ENCODE assay signal across 14 cellular contexts in genomic region chrX:49030283-49030682, GRCh38. TPM values are rescaled to one million over a fixed set of nuclear protein-coding genes. Genes with fewer than 3 reads are reported as not detected.
DNase-seq lines count a peak whose midpoint lies in the region; ATAC-seq and TF ChIP-seq lines count a peak whose summit lies in the region.
"Had no signal": no experiment of that assay in that cellular context is flagged by ENCODE, and none has a peak within 500 bp of the region (broad histone marks: within the 10 kb centered on the region; RNA-seq: fewer than 3 reads in every experiment).

No MANE protein-coding gene starts in this region.

- H3K4me3 Mint-ChIP-seq in central memory CD8-positive, alpha-beta T cell: no peak overlapping the region
- no peak overlapping the region for H3K4me3 Mint-ChIP-seq in neural crest cell
- H3K4me3 Mint-ChIP-seq: CD4-positive, CD25-positive, alpha-beta regulatory T cell; HFFc6 had no signal

- no peaks in the 10 kb centered on the region for H3K27me3 Mint-ChIP-seq in central memory CD8-positive, alpha-beta T cell
- H3K27me3 Mint-ChIP-seq in neural crest cell (ENCODE audit: low read depth): no peaks in the 10 kb centered on the region
- H3K27me3 Mint-ChIP-seq: CD4-positive, CD25-positive, alpha-beta regulatory T cell had no signal

- intact Hi-C loops in aorta (cut with DNase I): no loop called here

- H3K9me3 Mint-ChIP-seq in central memory CD8-positive, alpha-beta T cell: no peaks in the 10 kb centered on the region
- H3K9me3 Mint-ChIP-seq in neural crest cell: no peaks in the 10 kb centered on the region
- H3K9me3 Mint-ChIP-seq: HFFc6 had no signal

- H3K36me3 ChIP-seq in aorta (ENCODE audit: control insufficient read depth in 1 of 2, insufficient read depth in 2 of 2, low read length in 1 of 2): peaks cover 3 to 6% of the 10 kb centered on the region in 2 donors

- H3K27ac ChIP-seq in epithelial cell of prostate (peak overlapping the region; percentile 2), aorta (ENCODE audit: low read depth in 1 of 2, low read length in 2 of 2) (no peak overlapping the region)
- H3K27ac ChIP-seq: A549; BLaER1 treated with 17β-estradiol and CSF1 and Interleukin-3, amounts not matched to agents 10 nM and 100 nM had no signal

- H3K4me3 ChIP-seq in aorta (ENCODE audit: low read length in 2 of 2): no peak overlapping the region
- H3K4me3 ChIP-seq: A549; BLaER1 treated with 17β-estradiol and CSF1 and Interleukin-3, amounts not matched to agents 10 nM and 100 nM had no signal

- ATAC-seq in central memory CD8-positive, alpha-beta T cell (replicated peaks; ENCODE audit: extremely low read depth, poor library complexity, severe bottlenecking): no peak
- ATAC-seq in aorta (ENCODE audit: low FRiP score) (peak; percentile 43), HG02840 (IDR thresholded peaks at IDR 0.05; ENCODE audit: low FRiP score, unreplicated experiment) (no peak)
- ATAC-seq: HepG2 had no signal

- H3K9me3 ChIP-seq in aorta (ENCODE audit: control insufficient read depth, low read length): no peaks in the 10 kb centered on the region
- H3K9me3 ChIP-seq: A549; BLaER1 treated with 17β-estradiol and CSF1 and Interleukin-3, amounts not matched to agents 10 nM and 100 nM had no signal

- H3K27ac Mint-ChIP-seq in central memory CD8-positive, alpha-beta T cell (ENCODE audit: low read depth): peak overlapping the region; percentile 38
- H3K27ac Mint-ChIP-seq in neural crest cell (ENCODE audit: unreplicated experiment): peak overlapping the region; percentile 27
- H3K27ac Mint-ChIP-seq: HFFc6 had no signal

- TF ChIP-seq CTCF in neural crest cell (conservative IDR thresholded peaks at IDR 0.05): no peak

- no peaks in the 10 kb centered on the region for H3K27me3 ChIP-seq in aorta (ENCODE audit: control insufficient read depth in 1 of 2, insufficient read depth in 2 of 2, low read length in 1 of 2)

- 33 to 57% methylated on average over 6 of the region's 6 CpGs for WGBS in aorta, 2 donors

- H3K36me3 Mint-ChIP-seq in central memory CD8-positive, alpha-beta T cell (ENCODE audit: insufficient read depth): peaks cover 25% of the 10 kb centered on the region
- H3K36me3 Mint-ChIP-seq in neural crest cell (ENCODE audit: low read depth): peaks cover 11% of the 10 kb centered on the region

- H3K4me1 ChIP-seq in aorta (ENCODE audit: control insufficient read depth in 1 of 2, insufficient read depth in 2 of 2, low read length in 2 of 2): no peaks in the 10 kb centered on the region

- no peak for DNase-seq in central memory CD8-positive, alpha-beta T cell (ENCODE audit: low spot score in 2 of 2)
- DNase-seq in epithelial cell of prostate (ENCODE audit: low read depth, low spot score) (no peak), neural crest cell (ENCODE audit: low read depth, low spot score) (no peak), aorta (no peak), NCI-H2196 treated with DMSO at 0.1 percent for 48 hours (lab: John Stamatoyannopoulos, UW; ENCODE audit: unreplicated experiment) (no peak)
- DNase-seq: AML-193; CD4-positive, CD25-positive, alpha-beta regulatory T cell; GF-D8; HCEC 1CT; HFFc6 had no signal

- no peaks in the 10 kb centered on the region for H3K4me1 Mint-ChIP-seq in central memory CD8-positive, alpha-beta T cell
- H3K4me1 Mint-ChIP-seq in neural crest cell: no peaks in the 10 kb centered on the region

RNA-seq across cellular contexts. Expression of gene TFE3, which starts 12.9 kb away (rescaled TPM):
- 26.2 TPM in 2 replicates for total RNA-seq in neural crest cell
- 10 to 100 TPM; 67.7 to 70.6 TPM for total RNA-seq in aorta
- polyA plus RNA-seq in aorta: 10 to 100 TPM; 23.4 to 47.0 TPM

RNA-seq across cellular contexts. Expression of gene GRIPAP1, which starts 28.2 kb away (rescaled TPM):
- total RNA-seq in neural crest cell: 55.3 and 63.2 TPM in 2 replicates
- 10 to 100 TPM; 46.1 to 53.7 TPM for total RNA-seq in aorta
- 10 to 100 TPM; 17.3 to 37.2 TPM for polyA plus RNA-seq in aorta

RNA-seq across cellular contexts. Expression of gene CCDC120, which starts 28.5 kb away (rescaled TPM):
- total RNA-seq in neural crest cell (13.8 and 14.7 TPM in 2 replicates), aorta (1 to 10 TPM; 5.1 to 7.6 TPM)
- polyA plus RNA-seq in aorta: 1 to 10 TPM; 4.3 to 6.4 TPM

RNA-seq across cellular contexts. Expression of gene PRAF2, which starts 43.5 kb away (rescaled TPM):
- total RNA-seq in neural crest cell (30.2 and 33.7 TPM in 2 replicates), aorta (10 to 100 TPM; 37.7 to 40.2 TPM)
- polyA plus RNA-seq in aorta: 10 to 100 TPM; 30.8 to 54.3 TPM

RNA-seq across cellular contexts. Expression of gene WDR45, which starts 49.4 kb away (rescaled TPM):
- total RNA-seq in neural crest cell (29.0 and 29.6 TPM in 2 replicates), aorta (10 to 100 TPM; 66.1 to 84.4 TPM)
- 100 to 1,000 TPM in 1 of 2 donors, 10 to 100 TPM in 1; 73.0 to 236 TPM for polyA plus RNA-seq in aorta
